In the genomic region with DNA sequence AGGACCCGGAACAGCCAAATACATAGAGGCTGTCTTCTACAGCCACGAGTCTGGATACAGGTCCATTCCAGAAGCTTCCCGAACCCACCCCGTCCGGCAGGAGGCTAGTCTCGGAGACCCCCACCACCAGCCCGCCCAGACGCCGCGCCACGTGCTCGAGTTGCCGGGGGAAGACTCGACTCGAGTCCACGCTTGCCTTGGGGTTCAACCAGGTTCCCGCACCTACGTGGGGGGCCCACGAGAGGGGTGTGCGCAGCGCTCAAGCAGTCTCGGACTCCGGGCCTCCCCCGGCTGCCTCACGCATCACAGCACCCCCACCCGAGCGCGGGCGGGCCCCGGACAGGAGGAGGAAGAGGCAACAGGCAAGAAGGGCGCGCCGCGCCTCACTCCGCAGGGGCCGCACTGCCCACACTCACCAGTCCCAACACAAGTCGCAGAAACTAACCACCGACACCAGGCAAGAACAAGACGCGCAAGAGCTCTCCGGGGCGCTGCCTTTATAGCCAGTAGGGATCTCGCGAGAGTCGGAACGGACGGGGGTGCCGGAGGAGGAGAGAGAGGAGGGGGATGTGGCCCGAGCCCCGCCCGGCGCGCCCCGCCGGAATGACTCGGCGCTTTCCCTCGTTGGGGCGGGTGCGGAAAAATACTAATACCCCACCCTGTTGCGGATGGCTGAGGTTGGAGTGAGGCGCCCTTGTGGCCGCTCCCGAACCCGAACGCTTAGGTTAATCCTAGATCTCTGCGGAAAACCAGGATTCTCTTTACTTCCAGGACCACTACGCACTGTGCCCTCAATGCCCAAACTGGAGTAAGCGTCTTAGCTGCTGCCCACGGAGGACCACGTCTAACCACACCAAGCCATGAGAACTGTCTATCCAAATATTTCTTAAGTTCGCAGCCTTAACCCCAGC, we compare ENCODE assay signal across 8 cellular contexts. TPM values are rescaled to one million over a fixed set of nuclear protein-coding genes. Genes with fewer than 3 reads are reported as not detected.
A peak's percentile ranks its signal among the peaks of the same experiment; 100 is the strongest.
DNase-seq lines count a peak whose midpoint lies in the region; ATAC-seq and TF ChIP-seq lines count a peak whose summit lies in the region.

PRDX1 (minus strand) TSS at position 472 of the 911 bp plus-strand sequence. CDS start 2,841 bp downstream, outside the sequence.

- CTCF ChIA-PET in activated CD8-positive, alpha-beta T cell treated with anti-CD3 and anti-CD28 coated beads for 36 hours (lab: Charles Lee) = interaction anchor here (1.1 to 8.3 kb wide), 6 partner anchors 9 to 47 kb away, joined by 3 to 68 read pairs (median 4); partner anchors contain the start of gene AKR1A1

- H3K36me3 Mint-ChIP-seq in CD14-positive monocyte = peaks cover 12 to 21% of the 10 kb centered on the region in 2 donors
- H3K36me3 Mint-ChIP-seq in activated CD8-positive, alpha-beta T cell treated with anti-CD3 and anti-CD28 coated beads for 36 hours (ENCODE audit: low read depth) = peaks cover 26% of the 10 kb centered on the region

- H3K27me3 Mint-ChIP-seq in CD14-positive monocyte (ENCODE audit: low read depth in 3 of 3) = peaks cover 1 to 12% (median 4%) of the 10 kb centered on the region in 3 donors
- peaks cover 1% of the 10 kb centered on the region for H3K27me3 Mint-ChIP-seq in activated CD8-positive, alpha-beta T cell treated with anti-CD3 and anti-CD28 coated beads for 36 hours

- TF ChIP-seq CTCF in CD14-positive monocyte (IDR thresholded peaks at IDR 0.05) (no peak), lower lobe of right lung (IDR thresholded peaks at IDR 0.05) (no peak)
- no peak for TF ChIP-seq CTCF in activated CD8-positive, alpha-beta T cell treated with anti-CD3 and anti-CD28 coated beads for 36 hours (IDR thresholded peaks at IDR 0.05)

- DNase-seq in CD14-positive monocyte (ENCODE audit: low spot score) (peak; percentile 95), NCI-H82 (lab: John Stamatoyannopoulos, UW) (peak; percentile 98), ecto neural progenitor cell (ENCODE audit: low spot score) (peak; percentile 99), lower lobe of right lung (peak; percentile 95)
- DNase-seq in activated CD8-positive, alpha-beta T cell treated with anti-CD3 and anti-CD28 coated beads for 36 hours = peak; percentile 96
- DNase-seq in stimulated activated CD4-positive, alpha-beta T cell treated with anti-CD3 and anti-CD28 coated beads, TNF-alpha, amount 100 ng/mL, for 24 hours (ENCODE audit: low read depth in 3 of 3) = peak; percentile 95 to 97 (median 97)

- H3K4me3 Mint-ChIP-seq in CD14-positive monocyte = peak within 1 kb of the TSS; percentile 91 to 96
- peak within 1 kb of the TSS; percentile 97 for H3K4me3 Mint-ChIP-seq in activated CD8-positive, alpha-beta T cell treated with anti-CD3 and anti-CD28 coated beads for 36 hours

- peaks cover 22% of the 10 kb centered on the region for H3K36me3 ChIP-seq in lower lobe of right lung

- H3K27me3 ChIP-seq in lower lobe of right lung (ENCODE audit: low read depth) = no peaks in the 10 kb centered on the region

- peak within 1 kb of the TSS; percentile 97 for H3K4me3 ChIP-seq in lower lobe of right lung

- H3K9me3 ChIP-seq in lower lobe of right lung = no peaks in the 10 kb centered on the region

- H3K27ac ChIP-seq in lower lobe of right lung = peak within 1 kb of the TSS; percentile 94

- POLR2A ChIA-PET in activated CD8-positive, alpha-beta T cell treated with anti-CD3 and anti-CD28 coated beads for 36 hours (lab: Charles Lee) = interaction anchor here (0.6 to 4.7 kb wide), 47 partner anchors 8 to 900 kb away, joined by 3 to 85 read pairs (median 4); partner anchors contain the start of genes AKR1A1, CCDC163, CCDC17 and GPBP1L1

- peaks cover 0 to 2% (median 0%) of the 10 kb centered on the region in 7 donors for H3K9me3 Mint-ChIP-seq in CD14-positive monocyte
- H3K9me3 Mint-ChIP-seq in activated CD8-positive, alpha-beta T cell treated with anti-CD3 and anti-CD28 coated beads for 36 hours = no peaks in the 10 kb centered on the region

- peaks cover 27% of the 10 kb centered on the region for H3K4me1 ChIP-seq in lower lobe of right lung

- ATAC-seq in GM19397 (IDR thresholded peaks at IDR 0.05; ENCODE audit: unreplicated experiment) = peak; percentile 78
- ATAC-seq in HG03571 (IDR thresholded peaks at IDR 0.05; ENCODE audit: unreplicated experiment) = peak; percentile 82
- ATAC-seq in activated CD8-positive, alpha-beta T cell treated with anti-CD3 and anti-CD28 coated beads for 36 hours = peak; percentile 92
- peak; percentile 98 for ATAC-seq in lower lobe of right lung

- peaks cover 35% of the 10 kb centered on the region for H3K4me1 Mint-ChIP-seq in CD14-positive monocyte
- peaks cover 38% of the 10 kb centered on the region for H3K4me1 Mint-ChIP-seq in activated CD8-positive, alpha-beta T cell treated with anti-CD3 and anti-CD28 coated beads for 36 hours (ENCODE audit: low read depth)

- intact Hi-C loops in CD14-positive monocyte (cut with micrococcal nuclease) (no loop called here), lower lobe of right lung (cut with DNase I) (no loop called here)
- intact Hi-C loops in activated CD8-positive, alpha-beta T cell treated with anti-CD3 and anti-CD28 coated beads for 36 hours (cut with micrococcal nuclease) = loop anchor here (5.0 kb wide), 1 partner anchor 61 kb away; the partner anchor contains the start of gene NASP

- H3K27ac Mint-ChIP-seq in CD14-positive monocyte = peak within 1 kb of the TSS; percentile 94 to 99 (median 96)
- peak within 1 kb of the TSS; percentile 95 for H3K27ac Mint-ChIP-seq in activated CD8-positive, alpha-beta T cell treated with anti-CD3 and anti-CD28 coated beads for 36 hours

RNA-seq across cellular contexts. Expression of gene PRDX1, which starts in this region (rescaled TPM):
- polyA plus RNA-seq in CD14-positive monocyte = 100 to 1,000 TPM; 294 to 362 TPM
- 100 to 1,000 TPM; 547 to 553 TPM for total RNA-seq in activated CD8-positive, alpha-beta T cell treated with anti-CD3 and anti-CD28 coated beads for 36 hours
- total RNA-seq in lower lobe of right lung = 417 TPM

Comparison
In these comparisons a context has a peak if more than half of its experiments do, and no peak if none do; other contexts are left out.
1. Peak in every context shown above with its lines: DNase-seq, ATAC-seq, H3K4me3 ChIP-seq and H3K27ac ChIP-seq.